ENCODE assay signal across 29 cellular contexts in the genomic region with DNA sequence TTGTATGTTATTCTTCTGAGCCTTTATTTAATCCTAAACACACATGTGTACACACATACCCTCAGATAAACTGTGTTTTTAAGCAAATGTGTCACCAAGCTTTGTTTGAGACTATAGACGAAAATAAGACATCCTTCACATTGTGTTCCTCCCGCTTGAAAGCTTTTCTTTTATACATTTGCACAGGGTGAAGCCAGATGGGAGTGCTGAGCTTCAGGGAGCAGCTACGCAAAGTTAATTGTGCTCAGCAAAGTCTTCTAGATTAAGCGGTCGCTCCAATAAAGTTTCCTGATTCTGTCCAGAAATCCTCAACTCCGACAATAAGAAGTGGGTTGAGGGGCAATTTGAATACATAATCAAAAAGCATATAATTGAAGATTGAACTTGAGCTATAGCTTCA.
"Had no signal": no experiment of that assay in that cellular context is flagged by ENCODE, and none has a peak within 500 bp of the region (broad histone marks: within the 10 kb centered on the region; RNA-seq: fewer than 3 reads in every experiment).

No MANE protein-coding gene starts in this region.

- H3K36me3 ChIP-seq: adrenal gland, SJCRH30, WERI-Rb-1 had no signal

- H3K27me3 Mint-ChIP-seq: brain had no signal

- H3K9me3 Mint-ChIP-seq: activated CD8-positive, alpha-beta T cell treated with anti-CD3 and anti-CD28 coated beads for 36 hours; activated naive CD4-positive, alpha-beta T cell treated with anti-CD3 and anti-CD28 coated beads, Interleukin-2, amount 50 U/mL, for 72 hours; activated T-cell treated with anti-CD3 and anti-CD28 coated beads, Interleukin-2, amount 50 U/mL, for 24 hours; activated T-helper 2 cell treated with anti-CD3 and anti-CD28 coated beads, Interferon-gamma antibody, Interleukin-2, Interleukin-4, amounts not matched to agents 10 μg/mL and 5 μg/mL and 100 μg/mL, durations not matched to agents 14 hours and 24 hours and 36 hours; brain had no signal

- H3K9ac ChIP-seq: KMS-11 had no signal

- H3K4me3 ChIP-seq: adrenal gland, SJCRH30, SK-N-MC had no signal

- H3K4me1 ChIP-seq: adrenal gland had no signal

- H3K36me3 Mint-ChIP-seq: activated naive CD4-positive, alpha-beta T cell treated with anti-CD3 and anti-CD28 coated beads, Interleukin-2, amount 50 U/mL, for 72 hours; brain had no signal

- H3K9me3 ChIP-seq: adrenal gland, SJCRH30 had no signal

- H3K4me3 Mint-ChIP-seq: activated CD8-positive, alpha-beta T cell treated with anti-CD3 and anti-CD28 coated beads for 36 hours; activated T-cell treated with anti-CD3 and anti-CD28 coated beads, Interleukin-2, amount 50 U/mL, for 24 hours; brain had no signal

- H3K27ac ChIP-seq: adrenal gland, KMS-11, SJCRH30, SK-N-MC, WERI-Rb-1 had no signal

- DNase-seq: activated CD4-positive, alpha-beta T cell treated with anti-CD3 and anti-CD28 coated beads for 1 hour; activated CD4-positive, alpha-beta T cell treated with anti-CD3 and anti-CD28 coated beads for 48 hours; activated CD4-positive, CD25-positive, alpha-beta regulatory T cell; activated CD8-positive, alpha-beta T cell treated with anti-CD3 and anti-CD28 coated beads for 36 hours; activated gamma-delta T cell; activated naive CD4-positive, alpha-beta T cell treated with Interleukin-2 at 50 U/mL for 16 hours; activated T-cell treated with anti-CD3 and anti-CD28 coated beads, Interleukin-2, amount 50 U/mL, for 24 hours; adrenal gland; MM.1S; MV-4-11; NCI-H1092; NCI-H1436 treated with DMSO at 0.1 percent for 48 hours; NCI-H1694 treated with DMSO at 0.1 percent for 48 hours; NCI-H2029; NCI-H2107; NCI-H226; NCI-H446 treated with DMSO at 0.1 percent for 48 hours; NCI-H524; NCI-H69; NCI-H82; SHP77; SJCRH30; T1000; WERI-Rb-1 had no signal

- H3K27me3 ChIP-seq: adrenal gland, SJCRH30 had no signal

- H3K4me2 ChIP-seq: KMS-11 had no signal

- H3K27ac Mint-ChIP-seq: activated CD8-positive, alpha-beta T cell treated with anti-CD3 and anti-CD28 coated beads for 36 hours; activated naive CD4-positive, alpha-beta T cell treated with anti-CD3 and anti-CD28 coated beads, Interleukin-2, amount 50 U/mL, for 72 hours; activated T-cell treated with anti-CD3 and anti-CD28 coated beads, Interleukin-2, amount 50 U/mL, for 24 hours; activated T-helper 2 cell treated with anti-CD3 and anti-CD28 coated beads, Interferon-gamma antibody, Interleukin-2, Interleukin-4, amounts not matched to agents 10 μg/mL and 5 μg/mL and 100 μg/mL, durations not matched to agents 14 hours and 24 hours and 36 hours had no signal
